1 cellular context compared by ENCODE assay signal in genomic region chr16:74439685-74440084, GRCh38.
TF ChIP-seq lines count a peak whose summit lies in the region.

No MANE protein-coding gene starts in this region.

TF ChIP-seq in K562, 482 proteins besides CTCF, POLR2A, EP300 and RAD21:
- TF ChIP-seq SPI1 (IDR thresholded peaks at IDR 0.05; ENCODE audit: borderline replicate concordance, low read depth, low read length) = peak; percentile 45; the same call in 1 of the 2 replicates
- no peak for TF ChIP-seq SP1 (CRISPR knock-in tag; IDR thresholded peaks at IDR 0.05)
TF ChIP-seq in K562: peak in this region for 1.
